Comparison of ENCODE assay signal across 12 cellular contexts in the genomic region with DNA sequence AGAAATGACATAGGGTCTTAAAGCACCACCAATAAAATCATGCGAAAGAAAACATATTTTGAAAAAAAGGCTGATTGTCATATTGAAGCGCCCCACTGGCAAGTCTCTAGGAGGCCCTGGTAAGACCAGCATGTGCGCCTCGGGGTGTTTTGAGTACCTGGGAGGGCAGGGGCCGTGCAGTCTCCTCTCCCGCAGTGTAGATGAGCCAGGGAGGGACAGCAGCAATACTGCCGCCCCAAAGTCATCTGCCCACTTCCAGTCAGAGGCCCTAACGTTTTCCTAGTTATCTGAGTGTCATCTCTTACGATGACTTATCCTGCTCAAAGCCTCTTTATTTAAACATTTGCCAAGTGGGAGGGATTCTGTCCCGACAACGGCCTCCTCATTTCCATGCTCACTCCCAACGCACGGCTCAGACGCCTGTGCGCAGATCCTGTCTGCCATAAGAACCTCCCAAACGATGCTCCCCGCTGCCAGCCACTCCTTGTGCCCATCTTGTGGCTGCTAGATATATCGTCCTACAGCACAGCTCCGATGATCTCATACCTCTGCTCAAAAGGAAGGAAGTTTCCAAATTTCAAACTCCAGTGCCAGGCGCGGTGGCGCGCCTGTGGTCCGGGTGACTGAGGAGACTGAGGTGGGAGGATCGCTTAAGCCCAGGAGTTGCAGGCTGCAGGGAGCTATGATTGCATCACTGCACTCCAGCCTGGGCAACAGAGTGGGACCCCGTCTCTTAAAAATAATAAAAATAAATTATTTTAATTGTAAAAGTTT. TPM values are rescaled to one million over a fixed set of nuclear protein-coding genes. Genes with fewer than 3 reads are reported as not detected.
DNase-seq lines count a peak whose midpoint lies in the region; ATAC-seq and TF ChIP-seq lines count a peak whose summit lies in the region.
"Had no signal": no experiment of that assay in that cellular context is flagged by ENCODE, and none has a peak within 500 bp of the region (broad histone marks: within the 10 kb centered on the region; RNA-seq: fewer than 3 reads in every experiment).

No MANE protein-coding gene starts in this region.

- ATAC-seq in left lobe of liver (peak; percentile 17), HG02610 (IDR thresholded peaks at IDR 0.05; ENCODE audit: unreplicated experiment) (no peak)

- TF ChIP-seq CTCF in WERI-Rb-1 (IDR thresholded peaks at IDR 0.05; ENCODE audit: low read depth, low read length): no peak

- no peaks in the 10 kb centered on the region for H3K27me3 Mint-ChIP-seq in activated T-cell treated with anti-CD3 and anti-CD28 coated beads, Interleukin-2, amount 50 U/mL, for 24 hours
- H3K27me3 Mint-ChIP-seq: activated CD4-positive, alpha-beta memory T cell treated with anti-CD3 and anti-CD28 coated beads for 36 hours had no signal

- H3K27me3 ChIP-seq in WERI-Rb-1 (ENCODE audit: insufficient read depth, low read depth, severe bottlenecking): no peaks in the 10 kb centered on the region
- H3K27me3 ChIP-seq: pancreas had no signal

- H3K4me1 Mint-ChIP-seq in activated T-cell treated with anti-CD3 and anti-CD28 coated beads, Interleukin-2, amount 50 U/mL, for 24 hours (ENCODE audit: low read depth): peaks cover 3% of the 10 kb centered on the region

- no peak overlapping the region for H3K27ac Mint-ChIP-seq in activated T-cell treated with anti-CD3 and anti-CD28 coated beads, Interleukin-2, amount 50 U/mL, for 24 hours
- H3K27ac Mint-ChIP-seq: activated CD4-positive, alpha-beta memory T cell treated with anti-CD3 and anti-CD28 coated beads for 36 hours had no signal

- peaks cover 2% of the 10 kb centered on the region for H3K9me3 ChIP-seq in WERI-Rb-1 (ENCODE audit: severe bottlenecking)
- H3K9me3 ChIP-seq: pancreas had no signal

- H3K4me3 ChIP-seq in WERI-Rb-1 (ENCODE audit: low read depth, low read length): no peak overlapping the region
- H3K4me3 ChIP-seq: pancreas had no signal

- no peaks in the 10 kb centered on the region for H3K9me3 Mint-ChIP-seq in activated T-cell treated with anti-CD3 and anti-CD28 coated beads, Interleukin-2, amount 50 U/mL, for 24 hours
- H3K9me3 Mint-ChIP-seq: activated CD4-positive, alpha-beta memory T cell treated with anti-CD3 and anti-CD28 coated beads for 36 hours had no signal

- H3K27ac ChIP-seq in substantia nigra (ENCODE audit: low read depth, low read length, poor library complexity, severe bottlenecking) (peak overlapping the region; percentile 54), WERI-Rb-1 (no peak overlapping the region)
- H3K27ac ChIP-seq: pancreas had no signal

- H3K4me3 Mint-ChIP-seq in activated T-cell treated with anti-CD3 and anti-CD28 coated beads, Interleukin-2, amount 50 U/mL, for 24 hours: no peak overlapping the region
- H3K4me3 Mint-ChIP-seq: activated CD4-positive, alpha-beta memory T cell treated with anti-CD3 and anti-CD28 coated beads for 36 hours had no signal

- H3K36me3 Mint-ChIP-seq in activated T-cell treated with anti-CD3 and anti-CD28 coated beads, Interleukin-2, amount 50 U/mL, for 24 hours (ENCODE audit: low read depth): no peaks in the 10 kb centered on the region
- H3K36me3 Mint-ChIP-seq: activated CD4-positive, alpha-beta memory T cell treated with anti-CD3 and anti-CD28 coated beads for 36 hours had no signal

- DNase-seq in MV-4-11 (lab: John Stamatoyannopoulos, UW) (peak; percentile 97), amniotic epithelial cell (ENCODE audit: low read depth) (peak; percentile 32), left lobe of liver (ENCODE audit: low spot score) (no peak), substantia nigra (lab: John Stamatoyannopoulos, UW) (peak in 22 of 49 donors; percentile 7 to 68 (median 23)), WERI-Rb-1 (no peak)
- DNase-seq in stimulated activated CD4-positive, alpha-beta T cell treated with anti-CD3 and anti-CD28 coated beads, Interleukin-2, amount 100 ng/mL, for 48 hours: no peak
- DNase-seq in activated T-cell treated with anti-CD3 and anti-CD28 coated beads, Interleukin-2, amount 50 U/mL, for 24 hours: no peak
- DNase-seq: glutamatergic neuron had no signal

- no peaks in the 10 kb centered on the region for H3K36me3 ChIP-seq in WERI-Rb-1
- H3K36me3 ChIP-seq: pancreas had no signal

RNA-seq across cellular contexts. Expression of a gene that starts 17.2 kb away (rescaled TPM):
- total RNA-seq in left lobe of liver: not detected
- total RNA-seq: activated CD4-positive, alpha-beta memory T cell treated with anti-CD3 and anti-CD28 coated beads for 36 hours; LHCN-M2 had no signal

RNA-seq across cellular contexts. Expression of a gene that starts 45.3 kb away (rescaled TPM):
- total RNA-seq in left lobe of liver: 3.8 TPM

Comparison
In these comparisons a context has a peak if more than half of its experiments do, and no peak if none do; other contexts are left out.
1. DNase-seq: peak in MV-4-11 (single experiment) and amniotic epithelial cell (single experiment); none in left lobe of liver (single experiment), stimulated activated CD4-positive, alpha-beta T cell treated with anti-CD3 and anti-CD28 coated beads, Interleukin-2, amount 100 ng/mL, for 48 hours (0 of 2), WERI-Rb-1 (single experiment) and activated T-cell treated with anti-CD3 and anti-CD28 coated beads, Interleukin-2, amount 50 U/mL, for 24 hours (single experiment).